Comparison of ENCODE assay signal across 22 cellular contexts in the genomic region with DNA sequence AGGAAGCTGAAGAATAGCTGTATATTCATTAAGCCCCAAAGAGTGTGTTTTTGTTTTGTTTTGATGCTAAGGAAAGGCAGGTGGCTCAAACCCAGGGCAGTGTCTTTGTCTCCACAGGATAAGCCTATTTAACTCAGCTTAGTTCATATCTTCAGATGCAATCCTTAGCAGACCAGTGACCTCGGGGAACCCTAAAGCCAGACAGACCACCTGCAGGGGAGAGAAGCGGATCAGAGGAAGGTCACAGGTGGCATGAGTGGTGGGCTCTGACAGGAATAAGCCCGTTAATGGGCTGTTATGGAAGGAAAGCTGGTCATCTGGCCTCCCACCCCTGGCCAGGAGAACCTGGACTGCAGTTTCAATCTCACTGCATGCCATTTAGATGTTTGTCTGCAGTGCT. TPM values are rescaled to one million over a fixed set of nuclear protein-coding genes. Genes with fewer than 3 reads are reported as not detected.
"Had no signal": no experiment of that assay in that cellular context is flagged by ENCODE, and none has a peak within 500 bp of the region (broad histone marks: within the 10 kb centered on the region; RNA-seq: fewer than 3 reads in every experiment).

No MANE protein-coding gene starts in this region.

- H3K27me3 ChIP-seq: gastroesophageal sphincter, heart left ventricle, hepatocyte, sigmoid colon, spleen, testis, tibial artery had no signal

- H3K4me3 ChIP-seq: gastroesophageal sphincter, heart left ventricle, hepatocyte, lung, psoas muscle, sigmoid colon, spleen, testis, tibial artery had no signal

- H3K4me1 ChIP-seq: foreskin keratinocyte, heart left ventricle, psoas muscle, sigmoid colon, spleen, testis, tibial artery had no signal

- H3K36me3 ChIP-seq: gastroesophageal sphincter, heart left ventricle, sigmoid colon, spleen, tibial artery had no signal

- H3K79me2 ChIP-seq: hepatocyte had no signal

- DNase-seq: cortex of kidney; effector CD4-positive, alpha-beta T cell; foreskin keratinocyte; heart left ventricle; kidney; naive thymus-derived CD4-positive, alpha-beta T cell; nucleus accumbens; psoas muscle; right cardiac atrium; sigmoid colon; spleen; stimulated activated CD4-positive, alpha-beta T cell treated with anti-CD3 and anti-CD28 coated beads, Interleukin-4, amount 100 ng/mL, for 4 hours; stimulated activated naive CD8-positive, alpha-beta T cell treated with anti-CD3 and anti-CD28 coated beads, Interleukin-15, Interleukin-2, amounts not matched to agents 100 U/mL and 50 U/mL, for 24 hours; substantia nigra; testis; tibial artery had no signal

- H3K27ac ChIP-seq: epithelial cell of prostate, foreskin keratinocyte, gastroesophageal sphincter, heart left ventricle, hepatocyte, psoas muscle, sigmoid colon, spleen, testis, tibial artery had no signal

- H3K4me2 ChIP-seq: hepatocyte had no signal

- H3K9me3 ChIP-seq: gastroesophageal sphincter, heart left ventricle, psoas muscle, sigmoid colon, spleen, testis, tibial artery had no signal

RNA-seq across cellular contexts. Expression of gene TAS2R1, which starts 30.8 kb away (rescaled TPM):
- polyA plus RNA-seq: foreskin keratinocyte; heart left ventricle; hepatocyte; liver; lung; naive thymus-derived CD4-positive, alpha-beta T cell; psoas muscle; right cardiac atrium; sigmoid colon; urinary bladder had no signal
